Comparison of ENCODE assay signal across 8 cellular contexts in genomic region chr7:132580717-132581285, GRCh38. TPM values are rescaled to one million over a fixed set of nuclear protein-coding genes. Genes with fewer than 3 reads are reported as not detected.
A peak's percentile ranks its signal among the peaks of the same experiment; 100 is the strongest.
DNase-seq lines count a peak whose midpoint lies in the region; ATAC-seq and TF ChIP-seq lines count a peak whose summit lies in the region.

No MANE protein-coding gene starts in this region.

- TF ChIP-seq POLR2A in thyroid gland (IDR thresholded peaks at IDR 0.05): no peak

- H3K27ac ChIP-seq in PC-9: no peak overlapping the region
- no peak overlapping the region for H3K27ac ChIP-seq in foreskin keratinocyte
- H3K27ac ChIP-seq in thyroid gland: no peak overlapping the region

- H3K36me3 Mint-ChIP-seq in activated T-helper 17 cell treated with anti-CD3 and anti-CD28 coated beads, Interleukin-2, amount 50 U/mL, for 72 hours (ENCODE audit: low read depth): no peaks in the 10 kb centered on the region
- H3K36me3 Mint-ChIP-seq in osteocyte (ENCODE audit: unreplicated experiment): no peaks in the 10 kb centered on the region

- 5 to 8% methylated on average over 4 of the region's 4 CpGs for WGBS in thyroid gland, 2 donors

- intact Hi-C loops in PC-9 (cut with micrococcal nuclease; ENCODE audit: unreplicated experiment): loop anchor here (1.0 to 5.0 kb wide), 4 partner anchors 636 to 892 kb away; no protein-coding TSS in a partner anchor
- intact Hi-C loops in thyroid gland (cut with DNase I): loop anchor here (2.0 kb wide), 1 partner anchor 262 kb away; no protein-coding TSS in a partner anchor

- no peaks in the 10 kb centered on the region for H4K20me1 ChIP-seq in PC-9 (ENCODE audit: insufficient read depth)

- H3K9me3 Mint-ChIP-seq in activated T-helper 17 cell treated with anti-CD3 and anti-CD28 coated beads, Interleukin-2, amount 50 U/mL, for 72 hours: no peaks in the 10 kb centered on the region
- H3K9me3 Mint-ChIP-seq in osteocyte (ENCODE audit: unreplicated experiment): no peaks in the 10 kb centered on the region

- peak; percentile 82 for ATAC-seq in activated T-helper 17 cell treated with anti-CD3 and anti-CD28 coated beads, Interleukin-2, amount 50 U/mL, for 72 hours (replicated peaks)
- ATAC-seq in foreskin keratinocyte: peak; percentile 63

- no TSS peak for BruUV-seq in PC-9 (replicated peaks; lab: Mats Ljungman, UMichigan)

- no peaks in the 10 kb centered on the region for H3F3A ChIP-seq in PC-9 (ENCODE audit: insufficient read depth, low read depth)

- no peak overlapping the region for H3K4me3 ChIP-seq in PC-9
- H3K4me3 ChIP-seq in thyroid gland (replicated peaks in 1 of 3): no peak overlapping the region

- H3K27ac Mint-ChIP-seq in activated T-helper 17 cell treated with anti-CD3 and anti-CD28 coated beads, Interleukin-2, amount 50 U/mL, for 72 hours: no peak overlapping the region
- H3K27ac Mint-ChIP-seq in osteocyte (ENCODE audit: unreplicated experiment): no peak overlapping the region

- POLR2A ChIA-PET in PC-9 (lab: Charles Lee; ENCODE audit: unreplicated experiment): no interaction called here

- CTCF ChIA-PET in PC-9 (lab: Charles Lee): interaction anchor here (1.1 to 1.4 kb wide), 3 partner anchors 576 to 891 kb away, joined by 5 to 8 read pairs (median 6); no protein-coding TSS in a partner anchor

- no peaks in the 10 kb centered on the region for H3K79me2 ChIP-seq in PC-9 (ENCODE audit: low read depth)

- DNase-seq in Ammon's horn (ENCODE audit: low spot score): peak; percentile 91
- DNase-seq in GM19238 (ENCODE audit: insufficient read length, low spot score): peak; percentile 61
- DNase-seq in KBM-7: peak; percentile 73
- peak; percentile 47 to 52 for DNase-seq in PC-9
- peak in 1 of 2 donors; percentile 46 for DNase-seq in foreskin keratinocyte
- DNase-seq in osteocyte (ENCODE audit: extremely low spot score, unreplicated experiment): peak; percentile 90
- DNase-seq in thyroid gland: peak; percentile 73 to 84

- H3K4me1 Mint-ChIP-seq in activated T-helper 17 cell treated with anti-CD3 and anti-CD28 coated beads, Interleukin-2, amount 50 U/mL, for 72 hours: peaks cover 7% of the 10 kb centered on the region
- peaks cover 8% of the 10 kb centered on the region for H3K4me1 Mint-ChIP-seq in osteocyte (ENCODE audit: unreplicated experiment)

- in situ Hi-C loops in KBM-7 (cut with MboI; ENCODE audit: low pct_unique_long_range_greater_than_20kb, low sequenced_read_pairs): no loop called here

- no peak overlapping the region for H3K4me3 Mint-ChIP-seq in activated T-helper 17 cell treated with anti-CD3 and anti-CD28 coated beads, Interleukin-2, amount 50 U/mL, for 72 hours
- no peak overlapping the region for H3K4me3 Mint-ChIP-seq in osteocyte (ENCODE audit: unreplicated experiment)

- H3K4me2 ChIP-seq in PC-9: no peak overlapping the region

- TF ChIP-seq CTCF in PC-9 (conservative IDR thresholded peaks at IDR 0.05): peak; percentile 86
- peak; percentile 76 for TF ChIP-seq CTCF in foreskin keratinocyte (conservative IDR thresholded peaks at IDR 0.05)
- peak; percentile 80 for TF ChIP-seq CTCF in osteocyte (IDR thresholded peaks at IDR 0.05)
- peak in 5 of 6 experiments; percentile 32 to 82 (median 73) for TF ChIP-seq CTCF in thyroid gland (IDR thresholded peaks at IDR 0.05)

- H3K4me1 ChIP-seq in PC-9 (replicated peaks; ENCODE audit: insufficient read depth): no peaks in the 10 kb centered on the region
- no peaks in the 10 kb centered on the region for H3K4me1 ChIP-seq in foreskin keratinocyte
- H3K4me1 ChIP-seq in thyroid gland: peaks cover 0 to 1% of the 10 kb centered on the region in 2 donors

- peaks cover 27% of the 10 kb centered on the region for H3K27me3 Mint-ChIP-seq in activated T-helper 17 cell treated with anti-CD3 and anti-CD28 coated beads, Interleukin-2, amount 50 U/mL, for 72 hours
- H3K27me3 Mint-ChIP-seq in osteocyte (ENCODE audit: unreplicated experiment): peaks cover 21% of the 10 kb centered on the region

- no peak overlapping the region for H2AFZ ChIP-seq in PC-9

- H3K9me3 ChIP-seq in PC-9 (ENCODE audit: insufficient read depth, low read depth): no peaks in the 10 kb centered on the region
- H3K9me3 ChIP-seq in thyroid gland: no peaks in the 10 kb centered on the region

- no peaks in the 10 kb centered on the region for H3K36me3 ChIP-seq in PC-9 (ENCODE audit: low read depth)
- H3K36me3 ChIP-seq in thyroid gland: no peaks in the 10 kb centered on the region

- H3K27me3 ChIP-seq in PC-9 (ENCODE audit: insufficient read depth, low read depth): peaks cover 44% of the 10 kb centered on the region; the same call in 1 of the 2 replicates
- H3K27me3 ChIP-seq in foreskin keratinocyte: peaks cover 52% of the 10 kb centered on the region
- H3K27me3 ChIP-seq in thyroid gland: no peaks in the 10 kb centered on the region

- no peaks in the 10 kb centered on the region for H3K9me2 ChIP-seq in PC-9 (ENCODE audit: insufficient read depth)

RNA-seq across cellular contexts. Expression of gene PLXNA4, which starts 4.5 kb away (rescaled TPM):
- total RNA-seq in PC-9 (2021) (0.73 and 1.0 TPM in 2 replicates), foreskin keratinocyte (not detected in 2 replicates), osteocyte (56.2 and 59.0 TPM in 2 replicates), thyroid gland (1 to 10 TPM; 1.3 to 8.3 (median 2.4) TPM)
- 1 to 10 TPM; 1.4 to 2.3 TPM for total RNA-seq in activated T-helper 17 cell treated with anti-CD3 and anti-CD28 coated beads, Interleukin-2, amount 50 U/mL, for 72 hours
- not detected in 2 replicates for polyA plus RNA-seq in foreskin keratinocyte
